In genomic region chr17:1029912-1030656, GRCh38 we compare ENCODE assay signal across 16 cellular contexts. TPM values are rescaled to one million over a fixed set of nuclear protein-coding genes. Genes with fewer than 3 reads are reported as not detected.
A peak's percentile ranks its signal among the peaks of the same experiment; 100 is the strongest.
DNase-seq lines count a peak whose midpoint lies in the region; FAIRE-seq and TF ChIP-seq lines count a peak whose summit lies in the region.
"Had no signal": no experiment of that assay in that cellular context is flagged by ENCODE, and none has a peak within 500 bp of the region (broad histone marks: within the 10 kb centered on the region; RNA-seq: fewer than 3 reads in every experiment).

No MANE protein-coding gene starts in this region.

- WGBS in sigmoid colon, 2 donors: 73 to 83% methylated on average over 22 of the region's 22 CpGs

- TF ChIP-seq POLR2A in sigmoid colon (IDR thresholded peaks at IDR 0.05): no peak

- CTCF ChIA-PET in HEK293 (lab: Yijun Ruan, JAX): interaction anchor here (1.1 kb wide), 1 partner anchor 32 kb away, joined by 3 read pairs; no protein-coding TSS in a partner anchor

- H3K36me3 ChIP-seq in HEK293 (ENCODE audit: control insufficient read depth in 2 of 2, insufficient read depth in 1 of 2, low read length in 2 of 2): peaks cover 0 to 29% of the 10 kb centered on the region in 2 experiments; a peak in 1 of 3 replicates
- H3K36me3 ChIP-seq in kidney (ENCODE audit: control insufficient read depth in 1 of 2, insufficient read depth in 2 of 2, low read length in 2 of 2): no peaks in the 10 kb centered on the region
- peaks cover 0 to 8% (median 0%) of the 10 kb centered on the region in 4 donors for H3K36me3 ChIP-seq in sigmoid colon
- H3K36me3 ChIP-seq: pancreas had no signal

- no peak for TF ChIP-seq CTCF in HEK293 (tag by site-specific recombination; IDR thresholded peaks at IDR 0.05)
- no peak for TF ChIP-seq CTCF in kidney (IDR thresholded peaks at IDR 0.05; ENCODE audit: borderline replicate concordance, extremely low read depth, insufficient read depth)
- no peak for TF ChIP-seq CTCF in sigmoid colon (IDR thresholded peaks at IDR 0.05)

- H3K4me1 ChIP-seq in HEK293 (ENCODE audit: control insufficient read depth, insufficient read depth, low read length) (no peaks in the 10 kb centered on the region), kidney (ENCODE audit: control insufficient read depth in 1 of 2, insufficient read depth in 1 of 2, low read depth in 1 of 2, low read length in 2 of 2) (peaks cover 0 to 16% of the 10 kb centered on the region in 2 donors), sigmoid colon (peaks cover 0 to 72% (median 45%) of the 10 kb centered on the region in 4 donors)
- H3K4me1 ChIP-seq: pancreas had no signal

- intact Hi-C loops in kidney (cut with DNase I) (no loop called here), sigmoid colon (cut with DNase I) (no loop called here)

- H3K27me3 ChIP-seq in sigmoid colon: no peaks in the 10 kb centered on the region
- H3K27me3 ChIP-seq: pancreas had no signal

- no peak for FAIRE-seq in kidney (lab: Jason Lieb, UNC)
- FAIRE-seq: GM12892, pancreas had no signal

- 0 out of 2 replicates have a peak overlapping the region, but pooled peaks have one; percentile 9 for H3K27ac ChIP-seq in HEK293 (ENCODE audit: extremely low read depth, low read depth, low read length)
- H3K27ac ChIP-seq in cingulate gyrus (ENCODE audit: low read depth, low read length): peak overlapping the region; percentile 77
- H3K27ac ChIP-seq in kidney (ENCODE audit: low read depth in 2 of 2, low read length in 2 of 2): peak overlapping the region; percentile 45 to 83
- peak overlapping the region; percentile 68 to 84 (median 82) for H3K27ac ChIP-seq in sigmoid colon
- H3K27ac ChIP-seq: epithelial cell of prostate, pancreas had no signal

- DNase-seq in kidney: no peak
- no peak for DNase-seq in sigmoid colon
- DNase-seq in ecto neural progenitor cell (ENCODE audit: low spot score): no peak
- no peak for DNase-seq in stimulated activated CD4-positive, alpha-beta T cell treated with anti-CD3 and anti-CD28 coated beads, Interleukin-2, amount 100 ng/mL, for 48 hours
- no peak for DNase-seq in superior temporal gyrus (ENCODE audit: extremely low spot score)
- DNase-seq in NCI-H2029 treated with DMSO at 0.1 percent for 48 hours (lab: John Stamatoyannopoulos, UW): no peak
- DNase-seq: activated CD4-positive, CD25-positive, alpha-beta regulatory T cell; activated CD8-positive, alpha-beta memory T cell treated with anti-CD3 and anti-CD28 coated beads, Interleukin-2, amount 50 U/mL, for 4 hours; activated naive CD4-positive, alpha-beta T cell treated with anti-CD3 and anti-CD28 coated beads, Interleukin-2, amount 10 ng/mL, durations not matched to agents 7 days and 5 days; central memory CD4-positive, alpha-beta T cell; stimulated activated CD8-positive, alpha-beta memory T cell treated with anti-CD3 and anti-CD28 coated beads, Interleukin-4, amount 100 ng/mL, for 48 hours had no signal

- TF ChIP-seq EP300 in sigmoid colon (IDR thresholded peaks at IDR 0.05): no peak

- POLR2A ChIA-PET in HEK293 (lab: Yijun Ruan, JAX): no interaction called here

- peak overlapping the region in 1 of 2 donors; percentile 65 for H3K9ac ChIP-seq in kidney (ENCODE audit: low read length in 2 of 2)

- no peak overlapping the region for H3K4me3 ChIP-seq in HEK293 (ENCODE audit: low read depth, low read length)
- peak overlapping the region; percentile 54 to 58 for H3K4me3 ChIP-seq in kidney (ENCODE audit: low read length in 2 of 2)
- peak overlapping the region in 3 of 4 donors; percentile 55 to 60 (median 59) for H3K4me3 ChIP-seq in sigmoid colon
- H3K4me3 ChIP-seq: pancreas had no signal

- H3K9me3 ChIP-seq in HEK293 (ENCODE audit: control insufficient read depth, insufficient read depth, low read depth, low read length) (no peaks in the 10 kb centered on the region), kidney (ENCODE audit: control insufficient read depth in 1 of 2, low read length in 2 of 2) (no peaks in the 10 kb centered on the region), sigmoid colon (no peaks in the 10 kb centered on the region)
- H3K9me3 ChIP-seq: pancreas had no signal

TF ChIP-seq in HEK293, 187 proteins besides CTCF, POLR2A, EP300 and RAD21:
- TF ChIP-seq GLIS2 (tag by site-specific recombination; IDR thresholded peaks at IDR 0.05): 0 out of 2 replicates have a peak, but pooled peaks have one; percentile 17
- peak; percentile 75 for TF ChIP-seq ZIC2 (tag by site-specific recombination; IDR thresholded peaks at IDR 0.05)
- no peak for TF ChIP-seq ZNF768 (tag by site-specific recombination; IDR thresholded peaks at IDR 0.05)

RNA-seq across cellular contexts. Expression of gene TIMM22, which starts 33.2 kb away (rescaled TPM):
- 14.6 TPM for total RNA-seq in kidney
- polyA plus RNA-seq in kidney (ENCODE audit: insufficient read depth, low read depth, low replicate concordance): 17.3 TPM
- total RNA-seq in sigmoid colon: 10 to 100 TPM in 3 of 4 donors, 1 to 10 TPM in 1; 8.0 to 13.6 (median 11.0) TPM
- polyA plus RNA-seq in sigmoid colon: 1 to 10 TPM; 6.0 to 9.2 (median 8.1) TPM

RNA-seq across cellular contexts. Expression of gene NXN, which starts 50.5 kb away (rescaled TPM):
- total RNA-seq in kidney (26.8 TPM), sigmoid colon (10 to 100 TPM; 50.4 to 75.9 (median 67.1) TPM)
- polyA plus RNA-seq in kidney (ENCODE audit: insufficient read depth, low read depth, low replicate concordance) (10.2 TPM), sigmoid colon (10 to 100 TPM in 1 of 3 donors, 1 to 10 TPM in 2; 1.4 to 11.5 (median 8.4) TPM)

Comparison
In these comparisons a context has a peak if more than half of its experiments do, and no peak if none do; other contexts are left out.
1. H3K27ac ChIP-seq: peak in every context shown above with its lines; median percentile 82 in sigmoid colon; 77 in cingulate gyrus; 64 in kidney; 9 in HEK293.